In the genomic region with DNA sequence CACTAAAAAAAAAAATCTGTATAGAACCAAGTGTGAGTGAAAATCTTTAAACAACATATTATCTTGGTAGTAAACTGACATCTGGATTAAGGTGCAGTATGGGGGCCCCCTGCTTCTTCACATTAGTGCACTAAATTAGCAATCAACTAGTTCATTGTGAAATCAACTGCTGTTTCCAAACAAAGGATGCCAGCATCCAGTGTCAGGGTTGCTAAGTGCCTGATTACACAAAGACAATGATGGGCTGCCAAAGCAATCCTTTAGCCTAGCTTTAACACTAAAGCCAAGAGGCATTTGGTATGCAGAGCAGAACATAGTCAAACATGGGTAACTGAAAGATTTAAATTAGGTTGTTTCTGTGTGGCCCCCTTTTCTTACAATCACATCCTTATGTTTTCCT, we compare ENCODE assay signal across 12 cellular contexts.
DNase-seq lines count a peak whose midpoint lies in the region; ATAC-seq and TF ChIP-seq lines count a peak whose summit lies in the region.
"Had no signal": no experiment of that assay in that cellular context is flagged by ENCODE, and none has a peak within 500 bp of the region (broad histone marks: within the 10 kb centered on the region; RNA-seq: fewer than 3 reads in every experiment).

No MANE protein-coding gene starts in this region.

- H3K79me2 ChIP-seq in fibroblast of lung (ENCODE audit: control insufficient read depth, insufficient read depth, low read length), result no peaks in the 10 kb centered on the region

- H3K4me1 ChIP-seq in fibroblast of lung (ENCODE audit: control insufficient read depth, extremely low read depth, insufficient read depth, low read length), result no peaks in the 10 kb centered on the region

- TF ChIP-seq CTCF in fibroblast of lung (conservative IDR thresholded peaks at IDR 0.05 in 1 of 2, IDR thresholded peaks at IDR 0.05 in 1 of 2; ENCODE audit: low read depth in 1 of 2, low read length in 2 of 2), result no peak

- DNase-seq in Right ventricle myocardium superior (no peak), left cardiac atrium (no peak), NCI-H69 (lab: John Stamatoyannopoulos, UW) (peak; percentile 90), fibroblast of lung (ENCODE audit: low read depth in 2 of 2) (peak; percentile 19 to 57), retina (peak; percentile 70)
- no peak for DNase-seq in activated T-cell treated with anti-CD3 and anti-CD28 coated beads, Interleukin-2, amount 50 U/mL, for 1 hour
- DNase-seq in activated CD8-positive, alpha-beta memory T cell treated with anti-CD3 and anti-CD28 coated beads, Interleukin-2, amount 50 U/mL, for 4 hours, result no peak
- DNase-seq: activated naive CD4-positive, alpha-beta T cell treated with anti-CD3 and anti-CD28 coated beads, Interleukin-2, amount 50 U/mL, for 16 hours; NCI-H2227 treated with DMSO at 0.1 percent for 48 hours; small intestine had no signal

- no peaks in the 10 kb centered on the region for H3K36me3 ChIP-seq in fibroblast of lung (ENCODE audit: control insufficient read depth, insufficient read depth, low read length)

- H2AFZ ChIP-seq in fibroblast of lung (ENCODE audit: low read length), result no peak overlapping the region

- H3K27me3 ChIP-seq in fibroblast of lung (ENCODE audit: control insufficient read depth, insufficient read depth, low read length), result no peaks in the 10 kb centered on the region

- no peak overlapping the region for H3K27ac ChIP-seq in fibroblast of lung (ENCODE audit: insufficient read depth, low read length)
- H3K27ac ChIP-seq: C4-2B had no signal

- H3K4me2 ChIP-seq in fibroblast of lung (ENCODE audit: extremely low read depth, insufficient read depth, low read length), result no peak overlapping the region

- no peaks in the 10 kb centered on the region for H4K20me1 ChIP-seq in fibroblast of lung (ENCODE audit: control insufficient read depth, extremely low read depth, insufficient read depth, low read length)

- no peak overlapping the region for H3K9ac ChIP-seq in fibroblast of lung (ENCODE audit: insufficient read depth, low read length)

- no peaks in the 10 kb centered on the region for H3K9me3 ChIP-seq in fibroblast of lung (ENCODE audit: control insufficient read depth, insufficient read depth, low read depth, low read length)

- peak; percentile 83 for ATAC-seq in Right ventricle myocardium superior (ENCODE audit: poor library complexity)
- ATAC-seq in left cardiac atrium, result no peak
- no peak for ATAC-seq in GM19324 (IDR thresholded peaks at IDR 0.05; ENCODE audit: low FRiP score, unreplicated experiment)

- intact Hi-C loops in Right ventricle myocardium superior (cut with DNase I) (no loop called here), left cardiac atrium (cut with DNase I) (no loop called here)

- H3K4me3 ChIP-seq in fibroblast of lung (replicated peaks in 1 of 4; ENCODE audit: control extremely low read depth in 1 of 4, insufficient read depth in 1 of 4, low read depth in 3 of 4, low read length in 4 of 4), result no peak overlapping the region

Comparison
In these comparisons a context has a peak if more than half of its experiments do, and no peak if none do; other contexts are left out.
1. DNase-seq: peak in NCI-H69 (single experiment), fibroblast of lung (2 of 2) and retina (single experiment); none in Right ventricle myocardium superior (single experiment), left cardiac atrium (single experiment), activated T-cell treated with anti-CD3 and anti-CD28 coated beads, Interleukin-2, amount 50 U/mL, for 1 hour (single experiment) and activated CD8-positive, alpha-beta memory T cell treated with anti-CD3 and anti-CD28 coated beads, Interleukin-2, amount 50 U/mL, for 4 hours (single experiment).